In the genomic region with DNA sequence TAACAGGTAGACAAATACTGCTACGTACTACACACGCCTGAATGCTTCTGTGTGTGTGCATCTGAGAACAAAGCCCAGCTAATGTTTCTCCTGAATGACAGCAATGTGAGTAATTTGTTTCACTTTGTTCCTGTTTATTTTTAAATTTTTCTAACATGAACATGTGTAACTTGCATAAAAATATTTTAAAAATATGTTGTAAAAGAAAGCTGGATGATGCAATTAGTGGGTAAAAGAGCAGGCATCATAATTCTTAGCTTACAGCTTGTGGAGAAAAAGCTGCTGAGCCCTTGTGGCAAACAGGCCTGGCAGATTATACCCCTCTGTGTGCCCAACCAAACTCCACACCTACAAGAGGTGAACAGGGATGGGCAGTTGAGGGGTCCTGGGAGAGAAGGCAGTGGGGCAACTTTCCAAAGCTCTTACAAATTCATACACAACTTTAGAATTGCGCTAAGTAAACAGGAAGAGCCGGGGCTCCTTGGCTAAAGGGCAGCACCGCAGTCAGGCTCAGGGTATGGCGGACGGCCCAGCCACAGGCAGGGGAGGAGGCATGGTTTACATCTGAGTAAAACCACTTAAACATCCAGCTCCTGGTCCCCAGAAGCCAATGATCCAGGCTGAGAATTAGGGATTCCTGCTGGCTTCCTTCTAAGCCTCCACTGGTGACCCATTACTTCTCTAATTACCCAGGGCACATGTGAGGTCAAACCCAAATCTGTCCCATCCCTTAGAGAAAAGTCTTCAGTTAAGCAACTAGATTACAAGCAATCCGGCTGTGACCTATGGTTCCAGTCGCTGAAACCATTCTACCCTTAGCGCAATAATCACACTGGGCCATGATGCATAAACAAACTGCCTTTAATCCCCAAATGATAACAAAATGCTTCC, we compare ENCODE assay signal across 10 cellular contexts. TPM values are rescaled to one million over a fixed set of nuclear protein-coding genes. Genes with fewer than 3 reads are reported as not detected.
DNase-seq lines count a peak whose midpoint lies in the region; ATAC-seq and TF ChIP-seq lines count a peak whose summit lies in the region.
"Had no signal": no experiment of that assay in that cellular context is flagged by ENCODE, and none has a peak within 500 bp of the region (broad histone marks: within the 10 kb centered on the region; RNA-seq: fewer than 3 reads in every experiment).

No MANE protein-coding gene starts in this region.

- H3K27me3 ChIP-seq in BJ (ENCODE audit: control insufficient read depth, insufficient read depth, low read length) (no peaks in the 10 kb centered on the region), SJCRH30 (no peaks in the 10 kb centered on the region)

- no peaks in the 10 kb centered on the region for H3K27me3 Mint-ChIP-seq in neural crest cell (ENCODE audit: low read depth)
- H3K27me3 Mint-ChIP-seq: dendritic cell treated with granulocyte-macrophage colony-stimulating factor and Interleukin-4, amounts not matched to agents 40 ng/mL and 50 ng/mL, for 4 days had no signal

- H3K4me3 ChIP-seq in BJ (ENCODE audit: low read depth, low read length) (no peak overlapping the region), SJCRH30 (no peak overlapping the region), fibroblast of villous mesenchyme (ENCODE audit: low read depth, low read length) (peak overlapping the region; percentile 38)

- H3K9me3 Mint-ChIP-seq in neural crest cell = peaks cover 4% of the 10 kb centered on the region

- POLR2A ChIA-PET in BJ (lab: Charles Lee) = interaction anchor here (0.5 to 0.7 kb wide), 3 partner anchors 21 to 686 kb away, joined by 3 read pairs; no protein-coding TSS in a partner anchor

- TF ChIP-seq CTCF in BJ (IDR thresholded peaks at IDR 0.05; ENCODE audit: insufficient read depth, low read depth, low read length) = no peak
- TF ChIP-seq CTCF in fibroblast of villous mesenchyme (IDR thresholded peaks at IDR 0.05; ENCODE audit: insufficient read depth, low read depth, low read length) = no peak
- no peak for TF ChIP-seq CTCF in neural crest cell (conservative IDR thresholded peaks at IDR 0.05)

- H3K27ac ChIP-seq in SJCRH30 = peak overlapping the region; percentile 58

- CTCF ChIA-PET in BJ (lab: Yijun Ruan, JAX) = interaction anchor here (0.8 to 2.9 kb wide), 10 partner anchors 12 to 182 kb away, joined by 3 to 14 read pairs (median 3); no protein-coding TSS in a partner anchor

- peaks cover 65% of the 10 kb centered on the region for H3K4me1 Mint-ChIP-seq in neural crest cell

- H3K36me3 Mint-ChIP-seq in neural crest cell (ENCODE audit: low read depth) = peaks cover 25% of the 10 kb centered on the region

- no peak overlapping the region for H3K4me3 Mint-ChIP-seq in neural crest cell
- H3K4me3 Mint-ChIP-seq: dendritic cell treated with granulocyte-macrophage colony-stimulating factor and Interleukin-4, amounts not matched to agents 40 ng/mL and 50 ng/mL, for 4 days had no signal

- peaks cover 55% of the 10 kb centered on the region for H3K4me1 ChIP-seq in SJCRH30

- DNase-seq in BJ (ENCODE audit: low read depth) (peak; percentile 83), SJCRH30 (peak; percentile 66 to 81), fibroblast of villous mesenchyme (ENCODE audit: low read depth) (peak; percentile 100), neural crest cell (ENCODE audit: low read depth, low spot score) (no peak), NCI-H524 treated with DMSO at 0.1 percent for 48 hours (lab: John Stamatoyannopoulos, UW) (no peak), NCI-H2029 treated with DMSO at 0.1 percent for 48 hours (lab: John Stamatoyannopoulos, UW) (no peak)
- no peak for DNase-seq in activated CD4-positive, CD25-positive, alpha-beta regulatory T cell (lab: John Stamatoyannopoulos, UW)
- DNase-seq: SW 1271 had no signal

- no peaks in the 10 kb centered on the region for H3K9me3 ChIP-seq in SJCRH30 (replicated peaks)

- ATAC-seq in HG03095 (IDR thresholded peaks at IDR 0.05; ENCODE audit: unreplicated experiment) = no peak

- peak overlapping the region; percentile 88 for H3K27ac Mint-ChIP-seq in neural crest cell (ENCODE audit: unreplicated experiment)
- H3K27ac Mint-ChIP-seq: dendritic cell treated with granulocyte-macrophage colony-stimulating factor and Interleukin-4, amounts not matched to agents 40 ng/mL and 50 ng/mL, for 4 days had no signal

- H3K36me3 ChIP-seq in BJ (ENCODE audit: control insufficient read depth, insufficient read depth, low read length) (0 out of 2 replicates have a peak, but pooled peaks cover 1% of the 10 kb centered on the region), SJCRH30 (peaks cover 28% of the 10 kb centered on the region)

RNA-seq across cellular contexts. Expression of a gene that starts 14.0 kb away (rescaled TPM):
- 144 and 212 TPM in 2 replicates for polyA plus RNA-seq in BJ (2011; rRNA removed)
- 120 and 165 TPM in 2 replicates for polyA minus RNA-seq in BJ (2011; rRNA and poly(A)+ RNA removed)
- 312 and 322 TPM in 2 replicates for total RNA-seq in SJCRH30 (2014; rRNA removed; shearing (Covaris generic))
- total RNA-seq in fibroblast of villous mesenchyme = 296 and 372 TPM in 2 replicates
- 217 and 218 TPM in 2 replicates for total RNA-seq in neural crest cell

Comparison
In these comparisons a context has a peak if more than half of its experiments do, and no peak if none do; other contexts are left out.
1. DNase-seq: peak in BJ (single experiment), SJCRH30 (2 of 2) and fibroblast of villous mesenchyme (single experiment); none in neural crest cell (single experiment), activated CD4-positive, CD25-positive, alpha-beta regulatory T cell (0 of 4), NCI-H524 treated with DMSO at 0.1 percent for 48 hours (single experiment) and NCI-H2029 treated with DMSO at 0.1 percent for 48 hours (single experiment).